In genomic region chr2:205187731-205188130, GRCh38 we compare ENCODE assay signal across 1 cellular context.
TF ChIP-seq lines count a peak whose summit lies in the region.

No MANE protein-coding gene starts in this region.

TF ChIP-seq in GM23338, 12 proteins besides CTCF, POLR2A, EP300 and RAD21 (continued from another document):
- TF ChIP-seq ZNF462 (CRISPR knock-in tag; IDR thresholded peaks at IDR 0.05): no peak
- no peak for TF ChIP-seq ZNF331 (CRISPR knock-in tag; IDR thresholded peaks at IDR 0.05; ENCODE audit: low read depth)
- TF ChIP-seq EZH2phosphoT487 (IDR thresholded peaks at IDR 0.05; ENCODE audit: unreplicated experiment): no peak
- TF ChIP-seq POLR2AphosphoS5 (IDR thresholded peaks at IDR 0.05; ENCODE audit: low read depth): no peak
- TF ChIP-seq EZH2 (IDR thresholded peaks at IDR 0.05; ENCODE audit: low read depth, unreplicated experiment): no peak
- no peak for TF ChIP-seq ZNF114 (CRISPR knock-in tag; IDR thresholded peaks at IDR 0.05)
- TF ChIP-seq ETS1 (IDR thresholded peaks at IDR 0.05): no peak
- TF ChIP-seq JUNB (IDR thresholded peaks at IDR 0.05; ENCODE audit: unreplicated experiment): no peak
- no peak for TF ChIP-seq REST (IDR thresholded peaks at IDR 0.05; ENCODE audit: unreplicated experiment)
TF ChIP-seq in GM23338: peak in this region for 0.
